ENCODE assay signal across 27 cellular contexts in genomic region chr12:103673487-103673886, GRCh38.
"Had no signal": no experiment of that assay in that cellular context is flagged by ENCODE, and none has a peak within 500 bp of the region (broad histone marks: within the 10 kb centered on the region; RNA-seq: fewer than 3 reads in every experiment).

No MANE protein-coding gene starts in this region.

- H3K4me2 ChIP-seq: neural progenitor cell had no signal

- H3K4me3 ChIP-seq: esophagus squamous epithelium, heart right ventricle, neural progenitor cell, right atrium auricular region, spleen, suprapubic skin, tibial artery had no signal

- H2AFZ ChIP-seq: neural progenitor cell had no signal

- H3K36me3 ChIP-seq: esophagus squamous epithelium, heart right ventricle, neural progenitor cell, right atrium auricular region, suprapubic skin, tibial artery had no signal

- H3K27ac Mint-ChIP-seq: activated CD4-positive, alpha-beta memory T cell treated with anti-CD3 and anti-CD28 coated beads for 36 hours; activated CD4-positive, alpha-beta T cell treated with anti-CD3 and anti-CD28 coated beads, Interleukin-2, amount 10 ng/mL, durations not matched to agents 24 days and 14 days; activated naive CD4-positive, alpha-beta T cell treated with anti-CD3 and anti-CD28 coated beads, Interleukin-2, amount 50 U/mL, for 24 hours; activated naive CD8-positive, alpha-beta T cell treated with anti-CD3 and anti-CD28 coated beads, Interleukin-2, amount 50 U/mL, for 24 hours; activated T-helper 17 cell treated with anti-CD3 and anti-CD28 coated beads, Interleukin-2, amount 50 U/mL, for 72 hours; dendritic cell treated with granulocyte-macrophage colony-stimulating factor and Interleukin-4, amounts not matched to agents 40 ng/mL and 50 ng/mL, for 4 days; naive thymus-derived CD8-positive, alpha-beta T cell; neural progenitor cell; T-helper 1 cell treated with Interleukin-12 subunit alpha and Interleukin-12 subunit beta and Interleukin-4 antibody, amounts not matched to agents 30 μg/mL and 1 μg/mL, for 36 hours had no signal

- H3K27me3 Mint-ChIP-seq: activated CD4-positive, alpha-beta T cell treated with anti-CD3 and anti-CD28 coated beads, Interleukin-2, amount 10 ng/mL, durations not matched to agents 24 days and 14 days had no signal

- H3K9me3 ChIP-seq: esophagus squamous epithelium, heart right ventricle, right atrium auricular region, spleen, suprapubic skin, tibial artery had no signal

- H3K27me3 ChIP-seq: esophagus squamous epithelium, neural progenitor cell, right atrium auricular region, suprapubic skin, tibial artery had no signal

- H3K4me3 Mint-ChIP-seq: activated CD4-positive, alpha-beta memory T cell treated with anti-CD3 and anti-CD28 coated beads for 36 hours; activated CD4-positive, alpha-beta T cell treated with anti-CD3 and anti-CD28 coated beads, Interleukin-2, amount 10 ng/mL, durations not matched to agents 24 days and 14 days; activated naive CD4-positive, alpha-beta T cell treated with anti-CD3 and anti-CD28 coated beads, Interleukin-2, amount 50 U/mL, for 24 hours; activated naive CD8-positive, alpha-beta T cell treated with anti-CD3 and anti-CD28 coated beads, Interleukin-2, amount 50 U/mL, for 24 hours; activated T-cell treated with anti-CD3 and anti-CD28 coated beads, Interleukin-2, amount 50 U/mL, for 4 hours; activated T-helper 17 cell treated with anti-CD3 and anti-CD28 coated beads, Interleukin-2, amount 50 U/mL, for 72 hours; dendritic cell treated with granulocyte-macrophage colony-stimulating factor and Interleukin-4, amounts not matched to agents 40 ng/mL and 50 ng/mL, for 4 days; naive thymus-derived CD8-positive, alpha-beta T cell; neural progenitor cell; T-helper 1 cell treated with Interleukin-12 subunit alpha and Interleukin-12 subunit beta and Interleukin-4 antibody, amounts not matched to agents 30 μg/mL and 1 μg/mL, for 36 hours had no signal

- H3K9me3 Mint-ChIP-seq: activated CD4-positive, alpha-beta memory T cell treated with anti-CD3 and anti-CD28 coated beads for 36 hours; activated CD4-positive, alpha-beta T cell treated with anti-CD3 and anti-CD28 coated beads, Interleukin-2, amount 10 ng/mL, durations not matched to agents 24 days and 14 days; activated naive CD4-positive, alpha-beta T cell treated with anti-CD3 and anti-CD28 coated beads, Interleukin-2, amount 50 U/mL, for 24 hours; activated naive CD8-positive, alpha-beta T cell treated with anti-CD3 and anti-CD28 coated beads, Interleukin-2, amount 50 U/mL, for 24 hours; activated T-cell treated with anti-CD3 and anti-CD28 coated beads, Interleukin-2, amount 50 U/mL, for 4 hours; activated T-helper 17 cell treated with anti-CD3 and anti-CD28 coated beads, Interleukin-2, amount 50 U/mL, for 72 hours; dendritic cell treated with granulocyte-macrophage colony-stimulating factor and Interleukin-4, amounts not matched to agents 40 ng/mL and 50 ng/mL, for 4 days; naive thymus-derived CD8-positive, alpha-beta T cell; neural progenitor cell; T-helper 1 cell treated with Interleukin-12 subunit alpha and Interleukin-12 subunit beta and Interleukin-4 antibody, amounts not matched to agents 30 μg/mL and 1 μg/mL, for 36 hours had no signal

- H3K4me1 ChIP-seq: heart right ventricle, right atrium auricular region, suprapubic skin, tibial artery had no signal

- DNase-seq: activated CD4-positive, alpha-beta memory T cell treated with anti-CD3 and anti-CD28 coated beads for 36 hours; activated CD4-positive, alpha-beta T cell treated with anti-CD3 and anti-CD28 coated beads, Interleukin-2, amount 10 ng/mL, durations not matched to agents 24 days and 14 days; activated CD4-positive, CD25-positive, alpha-beta regulatory T cell treated with anti-CD3 and anti-CD28 coated beads, Interleukin-2, amount 50 U/mL, for 72 hours; activated CD8-positive, alpha-beta memory T cell treated with anti-CD3 and anti-CD28 coated beads, Interleukin-2, amount 50 U/mL, for 4 hours; activated gamma-delta T cell treated with Interleukin-2 at 50 U/mL for 16 hours; activated naive CD8-positive, alpha-beta T cell treated with anti-CD3 and anti-CD28 coated beads, Interleukin-2, amount 50 U/mL, for 24 hours; activated T-cell treated with anti-CD3 and anti-CD28 coated beads, Interleukin-2, amount 50 U/mL, for 4 hours; amygdala; central memory CD4-positive, alpha-beta T cell; effector CD4-positive, alpha-beta T cell; esophagus squamous epithelium; foreskin melanocyte; heart right ventricle; midbrain; naive thymus-derived CD8-positive, alpha-beta T cell; spleen; stimulated activated naive CD4-positive, alpha-beta T cell; T1000; tibial artery had no signal

- H3K27ac ChIP-seq: epithelial cell of prostate, esophagus squamous epithelium, heart right ventricle, neural progenitor cell, right atrium auricular region, suprapubic skin, tibial artery had no signal

- H3K36me3 Mint-ChIP-seq: activated CD4-positive, alpha-beta memory T cell treated with anti-CD3 and anti-CD28 coated beads for 36 hours; activated naive CD4-positive, alpha-beta T cell treated with anti-CD3 and anti-CD28 coated beads, Interleukin-2, amount 50 U/mL, for 24 hours; naive thymus-derived CD8-positive, alpha-beta T cell; neural progenitor cell had no signal

- ATAC-seq: activated naive CD8-positive, alpha-beta T cell treated with anti-CD3 and anti-CD28 coated beads, Interleukin-2, amount 50 U/mL, for 24 hours; activated T-cell treated with anti-CD3 and anti-CD28 coated beads, Interleukin-2, amount 50 U/mL, for 4 hours; activated T-helper 17 cell treated with anti-CD3 and anti-CD28 coated beads, Interleukin-2, amount 50 U/mL, for 72 hours; heart right ventricle; naive thymus-derived CD8-positive, alpha-beta T cell had no signal

- H3K4me1 Mint-ChIP-seq: activated CD4-positive, alpha-beta T cell treated with anti-CD3 and anti-CD28 coated beads, Interleukin-2, amount 10 ng/mL, durations not matched to agents 24 days and 14 days; activated naive CD4-positive, alpha-beta T cell treated with anti-CD3 and anti-CD28 coated beads, Interleukin-2, amount 50 U/mL, for 24 hours; activated naive CD8-positive, alpha-beta T cell treated with anti-CD3 and anti-CD28 coated beads, Interleukin-2, amount 50 U/mL, for 24 hours; activated T-helper 17 cell treated with anti-CD3 and anti-CD28 coated beads, Interleukin-2, amount 50 U/mL, for 72 hours; naive thymus-derived CD8-positive, alpha-beta T cell had no signal
